In genomic region chr1:183604811-183605210, GRCh38 we compare ENCODE assay signal across 14 cellular contexts. TPM values are rescaled to one million over a fixed set of nuclear protein-coding genes. Genes with fewer than 3 reads are reported as not detected.
DNase-seq lines count a peak whose midpoint lies in the region; ATAC-seq and TF ChIP-seq lines count a peak whose summit lies in the region.
"Had no signal": no experiment of that assay in that cellular context is flagged by ENCODE, and none has a peak within 500 bp of the region (broad histone marks: within the 10 kb centered on the region; RNA-seq: fewer than 3 reads in every experiment).

No MANE protein-coding gene starts in this region.

- intact Hi-C loops in natural killer cell (cut with micrococcal nuclease): no loop called here
- intact Hi-C loops in activated CD4-positive, alpha-beta T cell treated with anti-CD3 and anti-CD28 coated beads for 36 hours (cut with DNase I, micrococcal nuclease): no loop called here
- intact Hi-C loops in thyroid gland (cut with DNase I): no loop called here

- no peak for TF ChIP-seq EP300 in tibial nerve (IDR thresholded peaks at IDR 0.05)

- H3K4me1 Mint-ChIP-seq in natural killer cell: peaks cover 11 to 19% of the 10 kb centered on the region in 2 donors
- H3K4me1 Mint-ChIP-seq in activated CD4-positive, alpha-beta T cell treated with anti-CD3 and anti-CD28 coated beads for 36 hours: peaks cover 4% of the 10 kb centered on the region
- H3K4me1 Mint-ChIP-seq: CD4-positive, CD25-positive, alpha-beta regulatory T cell had no signal

- no peaks in the 10 kb centered on the region for H3K27me3 Mint-ChIP-seq in natural killer cell (ENCODE audit: low read depth in 2 of 2)
- H3K27me3 Mint-ChIP-seq in activated CD4-positive, alpha-beta T cell treated with anti-CD3 and anti-CD28 coated beads for 36 hours: peaks cover 3% of the 10 kb centered on the region

- H3K9me3 ChIP-seq in thyroid gland: no peaks in the 10 kb centered on the region
- no peaks in the 10 kb centered on the region for H3K9me3 ChIP-seq in tibial nerve
- H3K9me3 ChIP-seq: gastroesophageal sphincter had no signal

- H3K9me3 Mint-ChIP-seq in natural killer cell: no peaks in the 10 kb centered on the region
- no peaks in the 10 kb centered on the region for H3K9me3 Mint-ChIP-seq in activated CD4-positive, alpha-beta T cell treated with anti-CD3 and anti-CD28 coated beads for 36 hours (ENCODE audit: low read depth)
- H3K9me3 Mint-ChIP-seq: activated T-cell treated with anti-CD3 and anti-CD28 coated beads, Interleukin-2, amount 50 U/mL, for 4 hours had no signal

- H3K36me3 ChIP-seq in thyroid gland: no peaks in the 10 kb centered on the region
- no peaks in the 10 kb centered on the region for H3K36me3 ChIP-seq in tibial nerve
- H3K36me3 ChIP-seq: gastroesophageal sphincter had no signal

- no peak for TF ChIP-seq POLR2A in thyroid gland (IDR thresholded peaks at IDR 0.05)
- no peak for TF ChIP-seq POLR2A in tibial nerve (IDR thresholded peaks at IDR 0.05)

- no peak for TF ChIP-seq CTCF in natural killer cell (IDR thresholded peaks at IDR 0.05)
- TF ChIP-seq CTCF in thyroid gland (IDR thresholded peaks at IDR 0.05): no peak
- no peak for TF ChIP-seq CTCF in tibial nerve (IDR thresholded peaks at IDR 0.05)

- H3K4me3 Mint-ChIP-seq in natural killer cell: no peak overlapping the region
- no peak overlapping the region for H3K4me3 Mint-ChIP-seq in activated CD4-positive, alpha-beta T cell treated with anti-CD3 and anti-CD28 coated beads for 36 hours
- H3K4me3 Mint-ChIP-seq: activated T-cell treated with anti-CD3 and anti-CD28 coated beads, Interleukin-2, amount 50 U/mL, for 4 hours; CD4-positive, CD25-positive, alpha-beta regulatory T cell had no signal

- ATAC-seq in GM18867 (IDR thresholded peaks at IDR 0.05; ENCODE audit: unreplicated experiment): peak; percentile 15
- peak; percentile 17 for ATAC-seq in HG02610 (IDR thresholded peaks at IDR 0.05; ENCODE audit: unreplicated experiment)
- ATAC-seq in natural killer cell: peak in 2 of 3 donors; percentile 20 to 52
- no peak for ATAC-seq in GM18517 (IDR thresholded peaks at IDR 0.05; ENCODE audit: unreplicated experiment)
- ATAC-seq in activated CD4-positive, alpha-beta T cell treated with anti-CD3 and anti-CD28 coated beads for 36 hours: no peak
- ATAC-seq: activated T-cell treated with anti-CD3 and anti-CD28 coated beads, Interleukin-2, amount 50 U/mL, for 4 hours; gastroesophageal sphincter had no signal

- H3K27ac Mint-ChIP-seq in natural killer cell: peak overlapping the region in 1 of 2 donors; percentile 55
- no peak overlapping the region for H3K27ac Mint-ChIP-seq in activated CD4-positive, alpha-beta T cell treated with anti-CD3 and anti-CD28 coated beads for 36 hours
- H3K27ac Mint-ChIP-seq: CD4-positive, CD25-positive, alpha-beta regulatory T cell had no signal

- no peak overlapping the region for H3K4me3 ChIP-seq in thyroid gland (replicated peaks in 1 of 3)
- no peak overlapping the region for H3K4me3 ChIP-seq in tibial nerve
- H3K4me3 ChIP-seq: gastroesophageal sphincter had no signal

- peaks cover 0 to 5% of the 10 kb centered on the region in 2 donors for H3K4me1 ChIP-seq in thyroid gland
- peaks cover 0 to 29% (median 13%) of the 10 kb centered on the region in 4 donors for H3K4me1 ChIP-seq in tibial nerve

- WGBS in thyroid gland, 2 donors: 79 to 87% methylated on average over 8 of the region's 8 CpGs
- WGBS in tibial nerve, 2 donors: 86 to 89% methylated on average over 8 of the region's 8 CpGs

- H3K27ac ChIP-seq in thyroid gland (no peak overlapping the region), tibial nerve (peak overlapping the region in 2 of 4 donors; percentile 53 to 60)

- POLR2A ChIA-PET in activated CD4-positive, alpha-beta T cell treated with anti-CD3 and anti-CD28 coated beads for 36 hours (lab: Charles Lee): interaction anchor here (0.6 kb wide), 1 partner anchor 85 kb away, joined by 3 read pairs; no protein-coding TSS in a partner anchor

- DNase-seq in NOMO-1 treated with dmso at 0.1 percent for 144 hours (lab: John Stamatoyannopoulos, UW; ENCODE audit: unreplicated experiment) (peak; percentile 86), natural killer cell (no peak), thyroid gland (no peak), tibial nerve (ENCODE audit: low spot score in 2 of 2) (no peak)
- no peak for DNase-seq in activated CD4-positive, alpha-beta T cell treated with anti-CD3 and anti-CD28 coated beads for 36 hours
- DNase-seq: activated T-cell treated with anti-CD3 and anti-CD28 coated beads, Interleukin-2, amount 50 U/mL, for 4 hours; anterior cingulate cortex; CD4-positive, CD25-positive, alpha-beta regulatory T cell; NCI-H2171 treated with DMSO at 0.1 percent for 48 hours had no signal

- CTCF ChIA-PET in activated CD4-positive, alpha-beta T cell treated with anti-CD3 and anti-CD28 coated beads for 36 hours (lab: Charles Lee): interaction anchor here (0.6 kb wide), 1 partner anchor 230 kb away, joined by 3 read pairs; no protein-coding TSS in a partner anchor

- H3K27me3 ChIP-seq in thyroid gland (no peaks in the 10 kb centered on the region), tibial nerve (no peaks in the 10 kb centered on the region)
- H3K27me3 ChIP-seq: gastroesophageal sphincter had no signal

- no peaks in the 10 kb centered on the region for H3K36me3 Mint-ChIP-seq in natural killer cell
- H3K36me3 Mint-ChIP-seq in activated CD4-positive, alpha-beta T cell treated with anti-CD3 and anti-CD28 coated beads for 36 hours (ENCODE audit: low read depth): no peaks in the 10 kb centered on the region
- H3K36me3 Mint-ChIP-seq: CD4-positive, CD25-positive, alpha-beta regulatory T cell had no signal

RNA-seq across cellular contexts. Expression of gene NCF2, which starts 14.6 kb away (rescaled TPM):
- total RNA-seq in natural killer cell (10 to 100 TPM; 10.4 to 21.7 (median 14.8) TPM), thyroid gland (1 to 10 TPM; 3.5 to 9.8 (median 4.5) TPM), tibial nerve (10 to 100 TPM in 3 of 4 donors, 1 to 10 TPM in 1; 9.6 to 21.0 (median 17.1) TPM)
- 1 to 10 TPM; 8.7 to 9.0 TPM for total RNA-seq in activated CD4-positive, alpha-beta T cell treated with anti-CD3 and anti-CD28 coated beads for 36 hours

RNA-seq across cellular contexts. Expression of gene ARPC5, which starts 30.8 kb away (rescaled TPM):
- total RNA-seq in natural killer cell (100 to 1,000 TPM; 103 to 120 (median 113) TPM), thyroid gland (100 to 1,000 TPM in 2 of 4 donors, 10 to 100 TPM in 2; 70.5 to 158 (median 95.7) TPM), tibial nerve (100 to 1,000 TPM in 1 of 4 donors, 10 to 100 TPM in 3; 71.8 to 102 (median 78.7) TPM)
- 100 to 1,000 TPM; 115 to 165 TPM for total RNA-seq in activated CD4-positive, alpha-beta T cell treated with anti-CD3 and anti-CD28 coated beads for 36 hours

RNA-seq across cellular contexts. Expression of gene APOBEC4, which starts 48.3 kb away (rescaled TPM):
- not detected for total RNA-seq in natural killer cell
- total RNA-seq in activated CD4-positive, alpha-beta T cell treated with anti-CD3 and anti-CD28 coated beads for 36 hours: not detected
- total RNA-seq in thyroid gland: not detected
- not detected for total RNA-seq in tibial nerve
- total RNA-seq: activated T-cell treated with anti-CD3 and anti-CD28 coated beads, Interleukin-2, amount 50 U/mL, for 4 hours; CD4-positive, CD25-positive, alpha-beta regulatory T cell; gastroesophageal sphincter; kidney epithelial cell had no signal

Comparison
In these comparisons a context has a peak if more than half of its experiments do, and no peak if none do; other contexts are left out.
1. ATAC-seq: peak in GM18867 (single experiment), HG02610 (single experiment) and natural killer cell (2 of 3); none in GM18517 (single experiment) and activated CD4-positive, alpha-beta T cell treated with anti-CD3 and anti-CD28 coated beads for 36 hours (single experiment).